Comparison of ENCODE assay signal across 24 cellular contexts in the genomic region with DNA sequence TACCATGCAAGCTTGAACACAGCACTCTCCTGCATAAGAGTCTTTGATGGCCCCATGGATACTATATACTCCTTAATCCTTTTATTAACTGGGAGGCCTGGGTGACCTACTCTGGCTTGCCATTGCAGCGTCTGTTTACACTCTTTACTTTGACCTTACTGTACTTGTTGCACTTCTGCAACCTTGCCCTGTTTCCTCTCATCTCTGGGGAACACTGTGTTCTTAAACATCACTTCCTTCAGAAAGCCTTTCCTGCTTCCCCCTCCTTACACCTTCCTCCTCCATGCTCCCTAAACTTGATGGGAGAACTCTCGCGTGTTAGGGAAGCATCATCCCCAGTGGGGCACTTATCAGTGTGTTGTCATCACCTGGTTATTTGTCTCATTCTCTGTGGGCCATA.
"Had no signal": no experiment of that assay in that cellular context is flagged by ENCODE, and none has a peak within 500 bp of the region (broad histone marks: within the 10 kb centered on the region; RNA-seq: fewer than 3 reads in every experiment).

No MANE protein-coding gene starts in this region.

- H3K4me3 ChIP-seq: breast epithelium, colonic mucosa, dorsolateral prefrontal cortex, left lung, ovary, prostate gland, tibial artery had no signal

- H3K27me3 Mint-ChIP-seq: activated naive CD8-positive, alpha-beta T cell treated with anti-CD3 and anti-CD28 coated beads, Interleukin-2, amount 10 ng/mL, durations not matched to agents 7 days and 5 days; naive thymus-derived CD4-positive, alpha-beta T cell had no signal

- H3K27ac Mint-ChIP-seq: activated CD8-positive, alpha-beta T cell treated with anti-CD3 and anti-CD28 coated beads, Interleukin-2, amount 10 ng/mL, durations not matched to agents 7 days and 5 days; activated naive CD4-positive, alpha-beta T cell treated with anti-CD3 and anti-CD28 coated beads for 36 hours; activated naive CD8-positive, alpha-beta T cell treated with anti-CD3 and anti-CD28 coated beads, Interleukin-2, amount 10 ng/mL, durations not matched to agents 7 days and 5 days; endodermal cell had no signal

- ATAC-seq: activated CD8-positive, alpha-beta T cell treated with anti-CD3 and anti-CD28 coated beads, Interleukin-2, amount 10 ng/mL, durations not matched to agents 7 days and 5 days; left lung; naive thymus-derived CD4-positive, alpha-beta T cell had no signal

- H3K27ac ChIP-seq: breast epithelium, colonic mucosa, dorsolateral prefrontal cortex, epithelial cell of prostate, left lung, ovary, prostate gland, tibial artery had no signal

- DNase-seq: activated CD4-positive, alpha-beta T cell treated with anti-CD3 and anti-CD28 coated beads for 4 hours; activated CD4-positive, CD25-positive, alpha-beta regulatory T cell; activated CD8-positive, alpha-beta T cell treated with anti-CD3 and anti-CD28 coated beads, Interleukin-2, amount 10 ng/mL, durations not matched to agents 7 days and 5 days; activated effector memory CD4-positive, alpha-beta T cell treated with Interleukin-2 at 50 U/mL for 16 hours; activated naive CD4-positive, alpha-beta T cell treated with anti-CD3 and anti-CD28 coated beads for 36 hours; activated naive CD8-positive, alpha-beta T cell treated with anti-CD3 and anti-CD28 coated beads, Interleukin-2, amount 10 ng/mL, durations not matched to agents 7 days and 5 days; activated T-cell treated with anti-CD3 and anti-CD28 coated beads, Interleukin-2, amount 50 U/mL, for 1 hour; amniotic stem cell; colonic mucosa; endodermal cell; immature natural killer cell; left lung; naive thymus-derived CD4-positive, alpha-beta T cell; ovary; stimulated activated CD4-positive, alpha-beta T cell treated with anti-CD3 and anti-CD28 coated beads, Interleukin-2, amount 100 ng/mL, for 48 hours; stimulated activated CD8-positive, alpha-beta memory T cell treated with anti-CD3 and anti-CD28 coated beads, Interleukin-4, amount 100 ng/mL, for 48 hours; stimulated activated naive CD4-positive, alpha-beta T cell; substantia nigra; T1000; tibial artery had no signal

- H3K9me3 Mint-ChIP-seq: activated naive CD4-positive, alpha-beta T cell treated with anti-CD3 and anti-CD28 coated beads for 36 hours; endodermal cell; immature natural killer cell had no signal

- H3K27me3 ChIP-seq: breast epithelium, colonic mucosa, dorsolateral prefrontal cortex, left lung, ovary, tibial artery had no signal

- H3K9me3 ChIP-seq: breast epithelium, colonic mucosa, left lung, ovary, prostate gland, tibial artery had no signal

- H3K36me3 ChIP-seq: breast epithelium, colonic mucosa, ovary, prostate gland, tibial artery had no signal

- H3K4me1 ChIP-seq: breast epithelium, colonic mucosa, prostate gland had no signal

- H3K4me3 Mint-ChIP-seq: activated CD8-positive, alpha-beta T cell treated with anti-CD3 and anti-CD28 coated beads, Interleukin-2, amount 10 ng/mL, durations not matched to agents 7 days and 5 days; activated naive CD4-positive, alpha-beta T cell treated with anti-CD3 and anti-CD28 coated beads for 36 hours; activated naive CD8-positive, alpha-beta T cell treated with anti-CD3 and anti-CD28 coated beads, Interleukin-2, amount 10 ng/mL, durations not matched to agents 7 days and 5 days; endodermal cell; naive thymus-derived CD4-positive, alpha-beta T cell had no signal
